Comparison of ENCODE assay signal across 9 cellular contexts in the genomic region with DNA sequence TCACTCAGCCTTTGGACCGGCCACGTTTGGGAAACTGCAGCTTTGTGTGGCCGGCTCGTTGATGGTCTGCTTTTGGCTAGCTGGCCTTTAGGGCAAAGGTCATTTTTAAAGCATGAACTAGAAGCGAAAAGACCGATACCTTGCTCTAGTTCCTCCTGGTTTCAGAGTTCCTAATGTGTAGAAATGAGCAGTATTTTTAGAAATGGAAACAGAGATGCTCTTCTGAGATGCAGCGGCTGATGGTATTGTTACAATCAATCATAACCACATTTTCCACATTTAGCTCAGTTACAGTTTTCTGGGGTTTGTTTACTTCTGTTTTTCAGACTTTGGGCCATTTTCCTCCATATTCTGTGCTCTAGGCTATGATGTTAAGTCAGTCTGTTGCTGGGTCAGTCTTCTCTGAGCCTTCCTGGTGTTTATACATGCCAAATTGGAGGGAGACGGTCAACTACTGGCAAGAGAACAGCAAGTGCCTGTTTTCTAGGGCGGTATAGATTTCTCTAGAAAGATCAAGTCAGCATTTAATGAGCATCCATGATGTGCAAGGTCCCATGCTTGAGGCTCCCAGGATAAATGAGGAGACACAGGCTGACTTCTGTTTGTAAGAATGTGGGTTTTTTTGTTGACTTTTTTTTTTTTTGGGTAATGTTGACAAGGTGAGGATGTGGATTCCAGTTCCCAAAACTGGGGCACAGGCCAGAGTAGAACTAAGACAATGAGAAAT. TPM values are rescaled to one million over a fixed set of nuclear protein-coding genes. Genes with fewer than 3 reads are reported as not detected.
DNase-seq lines count a peak whose midpoint lies in the region; ATAC-seq, FAIRE-seq and TF ChIP-seq lines count a peak whose summit lies in the region.
"Had no signal": no experiment of that assay in that cellular context is flagged by ENCODE, and none has a peak within 500 bp of the region (broad histone marks: within the 10 kb centered on the region; RNA-seq: fewer than 3 reads in every experiment).

No MANE protein-coding gene starts in this region.

- H3K36me3 ChIP-seq in CD8-positive, alpha-beta memory T cell (ENCODE audit: insufficient read depth, low read length), result peaks cover 19% of the 10 kb centered on the region
- H3K36me3 ChIP-seq in colonic mucosa, result no peaks in the 10 kb centered on the region
- H3K36me3 ChIP-seq: breast epithelium had no signal

- H3K9me3 Mint-ChIP-seq in CD8-positive, alpha-beta memory T cell, result no peaks in the 10 kb centered on the region
- H3K9me3 Mint-ChIP-seq in chondrocyte (ENCODE audit: low read depth) (no peaks in the 10 kb centered on the region), HFFc6 (peaks cover 60% of the 10 kb centered on the region)

- peaks cover 15 to 59% (median 43%) of the 10 kb centered on the region in 3 donors for H3K36me3 Mint-ChIP-seq in CD8-positive, alpha-beta memory T cell
- H3K36me3 Mint-ChIP-seq in chondrocyte (ENCODE audit: low read depth) (peaks cover 11% of the 10 kb centered on the region), HFFc6 (ENCODE audit: low read depth) (peaks cover 7% of the 10 kb centered on the region; the same call in 1 of the 2 replicates)

- no peak for DNase-seq in CD8-positive, alpha-beta memory T cell
- DNase-seq in chondrocyte (ENCODE audit: low spot score) (no peak), HFFc6 (no peak), colonic mucosa (no peak), HTR-8/SVneo (ENCODE audit: insufficient read length, low spot score) (no peak), superior temporal gyrus (ENCODE audit: extremely low spot score) (no peak)

- no peak overlapping the region for H3K9ac ChIP-seq in colonic mucosa (ENCODE audit: low read depth in 2 of 2, low read length in 2 of 2)

- TF ChIP-seq CTCF in chondrocyte (IDR thresholded peaks at IDR 0.05) (no peak), HFFc6 (IDR thresholded peaks at IDR 0.05) (no peak), colonic mucosa (IDR thresholded peaks at IDR 0.05) (no peak)

- POLR2A ChIA-PET in CD8-positive, alpha-beta memory T cell (lab: Charles Lee), result no interaction called here

- H3K27me3 Mint-ChIP-seq in CD8-positive, alpha-beta memory T cell, result no peaks in the 10 kb centered on the region
- H3K27me3 Mint-ChIP-seq in chondrocyte (ENCODE audit: low read depth) (no peaks in the 10 kb centered on the region), HFFc6 (ENCODE audit: insufficient read depth) (peaks cover 2% of the 10 kb centered on the region)

- H3K27ac ChIP-seq in CD8-positive, alpha-beta memory T cell (ENCODE audit: low read depth, low read length), result no peak overlapping the region
- no peak overlapping the region for H3K27ac ChIP-seq in colonic mucosa
- H3K27ac ChIP-seq: breast epithelium had no signal

- no peak for FAIRE-seq in HTR-8/SVneo (lab: Jason Lieb, UNC)

- no peaks in the 10 kb centered on the region for H3K9me3 ChIP-seq in CD8-positive, alpha-beta memory T cell (ENCODE audit: low read length)
- no peaks in the 10 kb centered on the region for H3K9me3 ChIP-seq in colonic mucosa
- H3K9me3 ChIP-seq: breast epithelium had no signal

- no peak overlapping the region for H3K4me3 ChIP-seq in CD8-positive, alpha-beta memory T cell (ENCODE audit: low read length)
- H3K4me3 ChIP-seq in colonic mucosa, result no peak overlapping the region
- H3K4me3 ChIP-seq: breast epithelium had no signal

- H3K4me3 Mint-ChIP-seq in CD8-positive, alpha-beta memory T cell, result peak overlapping the region in 1 of 7 donors; percentile 16
- no peak overlapping the region for H3K4me3 Mint-ChIP-seq in chondrocyte (ENCODE audit: unreplicated experiment)
- H3K4me3 Mint-ChIP-seq in HFFc6, result no peak overlapping the region

- CTCF ChIA-PET in CD8-positive, alpha-beta memory T cell (lab: Charles Lee), result interaction anchor here (1.4 kb wide), 1 partner anchor 27 kb away, joined by 5 read pairs; no protein-coding TSS in a partner anchor

- peak overlapping the region in 7 of 8 donors; percentile 8 to 75 (median 38) for H3K27ac Mint-ChIP-seq in CD8-positive, alpha-beta memory T cell
- peak overlapping the region; percentile 18 for H3K27ac Mint-ChIP-seq in chondrocyte (ENCODE audit: unreplicated experiment)
- no peak overlapping the region for H3K27ac Mint-ChIP-seq in HFFc6

- intact Hi-C loops in colonic mucosa (cut with DNase I), result no loop called here

- ATAC-seq in GM19452 (IDR thresholded peaks at IDR 0.05; ENCODE audit: unreplicated experiment) (peak; percentile 81), HG03280 (IDR thresholded peaks at IDR 0.05; ENCODE audit: unreplicated experiment) (peak; percentile 82)

- peaks cover 36 to 64% (median 46%) of the 10 kb centered on the region in 3 donors for H3K4me1 Mint-ChIP-seq in CD8-positive, alpha-beta memory T cell
- H3K4me1 Mint-ChIP-seq in chondrocyte (ENCODE audit: low read depth) (peaks cover 48% of the 10 kb centered on the region), HFFc6 (ENCODE audit: low read depth) (no peaks in the 10 kb centered on the region)

- peaks cover 11% of the 10 kb centered on the region for H3K4me1 ChIP-seq in CD8-positive, alpha-beta memory T cell (ENCODE audit: insufficient read depth, low read length)
- no peaks in the 10 kb centered on the region for H3K4me1 ChIP-seq in colonic mucosa
- H3K4me1 ChIP-seq: breast epithelium had no signal

- no peaks in the 10 kb centered on the region for H3K27me3 ChIP-seq in CD8-positive, alpha-beta memory T cell (ENCODE audit: insufficient read depth, low read length, poor library complexity, severe bottlenecking)
- H3K27me3 ChIP-seq in colonic mucosa, result no peaks in the 10 kb centered on the region
- H3K27me3 ChIP-seq: breast epithelium had no signal

RNA-seq across cellular contexts. Expression of a gene that starts 28.0 kb away (rescaled TPM):
- 10 to 100 TPM; 13.5 to 14.9 TPM for total RNA-seq in CD8-positive, alpha-beta memory T cell
- 8.3 TPM for polyA plus RNA-seq in CD8-positive, alpha-beta memory T cell
- 7.2 to 10.9 TPM (median 9.5 TPM) in 3 replicates for total RNA-seq in chondrocyte
- total RNA-seq in HFFc6 (2021; fragmentation: NEBNext Ultra II Directional; extraction: Animal tissue kit (Norgen Biotek cat#: 25700)), result not detected
- total RNA-seq in colonic mucosa, result 10 to 100 TPM; 13.9 to 22.6 TPM
